8 cellular contexts compared by ENCODE assay signal in the genomic region with DNA sequence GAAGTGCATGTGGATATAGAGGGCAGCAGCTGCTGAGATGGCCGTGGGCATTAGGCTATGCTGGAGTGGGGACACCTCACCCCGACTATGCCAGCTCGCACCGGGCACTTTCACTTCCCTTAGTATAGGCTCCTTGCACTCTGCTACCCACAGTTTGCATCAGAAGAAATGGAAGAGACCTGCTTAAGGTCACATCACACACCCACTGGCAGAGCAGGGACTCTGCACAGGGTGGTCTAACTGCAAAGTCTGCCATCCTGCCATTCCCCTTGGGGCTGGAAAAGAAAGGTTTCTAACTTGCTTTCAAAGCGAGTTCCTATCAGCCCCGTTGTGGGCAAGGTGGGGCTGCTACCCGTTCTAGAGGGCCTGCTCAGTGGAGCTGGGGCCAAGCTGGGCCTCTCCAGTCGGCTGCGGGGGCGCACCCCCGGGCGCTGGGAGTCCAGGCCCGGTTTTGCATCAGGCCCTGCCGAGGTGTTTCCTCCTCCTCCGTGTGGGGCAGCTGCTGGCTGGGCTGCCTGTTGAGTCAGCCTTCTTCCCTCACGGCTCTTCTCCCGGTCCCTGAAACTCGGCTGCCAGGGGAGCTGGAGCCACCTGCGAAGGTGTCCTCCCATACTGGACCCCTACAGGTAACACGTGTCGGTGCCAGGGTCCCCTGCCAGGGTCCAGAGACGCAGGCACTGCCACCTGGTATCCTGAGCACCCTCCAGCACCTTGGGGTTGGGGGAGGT. TPM values are rescaled to one million over a fixed set of nuclear protein-coding genes. Genes with fewer than 3 reads are reported as not detected.
DNase-seq lines count a peak whose midpoint lies in the region; ATAC-seq and TF ChIP-seq lines count a peak whose summit lies in the region.

Gene SYTL1 (plus strand): TSS at position 498 of the 728 bp plus-strand sequence. CDS start 3,313 bp downstream, outside the sequence.

- peak within 1 kb of the TSS; percentile 72 for H2AFZ ChIP-seq in neuronal stem cell (ENCODE audit: low read length)

- WGBS in esophagus squamous epithelium, 2 donors, result 0 to 46% methylated on average over 2 to 4 of the region's 22 CpGs
- no CpG with 5 or more reads among the region's 22 CpGs for WGBS in neuronal stem cell (ENCODE audit: extremely low coverage in 2 of 2, insufficient read length in 2 of 2, insufficient replicate concordance in 1 of 2), 2 donors

- H3K14ac ChIP-seq in neuronal stem cell (ENCODE audit: low read length), result peak within 1 kb of the TSS; percentile 90

- peak within 1 kb of the TSS; percentile 80 for H3K23ac ChIP-seq in neuronal stem cell (ENCODE audit: low read depth, low read length, poor library complexity)

- peak within 1 kb of the TSS; percentile 63 for H3K4me2 ChIP-seq in neuronal stem cell (ENCODE audit: insufficient read depth, low read length, poor library complexity, severe bottlenecking)

- H3K27ac ChIP-seq in esophagus squamous epithelium (peak within 1 kb of the TSS; percentile 87 to 98 (median 92)), neuronal stem cell (replicated peaks; ENCODE audit: low read length) (peak within 1 kb of the TSS; percentile 16)

- no peak for TF ChIP-seq CTCF in esophagus squamous epithelium (IDR thresholded peaks at IDR 0.05)

- peaks cover 7 to 63% (median 19%) of the 10 kb centered on the region in 3 donors for H3K4me1 ChIP-seq in esophagus squamous epithelium
- H3K4me1 ChIP-seq in neuronal stem cell (ENCODE audit: control insufficient read depth in 2 of 2, insufficient read depth in 1 of 2, low read depth in 1 of 2, low read length in 2 of 2), result peaks cover 37 to 40% of the 10 kb centered on the region in 2 donors

- intact Hi-C loops in esophagus squamous epithelium (cut with DNase I), result no loop called here

- H3K18ac ChIP-seq in neuronal stem cell (ENCODE audit: low read length), result peak within 1 kb of the TSS; percentile 92

- no peaks in the 10 kb centered on the region for H3K79me1 ChIP-seq in neuronal stem cell (ENCODE audit: low read depth, low read length)

- H3K9me3 ChIP-seq in esophagus squamous epithelium, result no peaks in the 10 kb centered on the region
- H3K9me3 ChIP-seq in neuronal stem cell (replicated peaks in 1 of 2; ENCODE audit: control insufficient read depth in 2 of 2, insufficient read depth in 1 of 2, low read depth in 1 of 2, low read length in 2 of 2), result no peaks in the 10 kb centered on the region

- H3K36me3 ChIP-seq in esophagus squamous epithelium (peaks cover 0 to 29% (median 4%) of the 10 kb centered on the region in 3 donors), neuronal stem cell (replicated peaks in 1 of 2; ENCODE audit: control insufficient read depth in 2 of 2, insufficient read depth in 2 of 2, low read length in 2 of 2) (peaks cover 2 to 3% of the 10 kb centered on the region in 2 donors)

- H2AK5ac ChIP-seq in neuronal stem cell (ENCODE audit: low read depth, low read length), result peak within 1 kb of the TSS; percentile 58

- peak within 1 kb of the TSS; percentile 47 for H4K91ac ChIP-seq in neuronal stem cell (ENCODE audit: low read depth, low read length, poor library complexity)

- peak within 1 kb of the TSS; percentile 91 for H2BK12ac ChIP-seq in neuronal stem cell (ENCODE audit: low read length)

- H3K4me3 ChIP-seq in esophagus squamous epithelium (peak within 1 kb of the TSS; percentile 53 to 69 (median 63)), neuronal stem cell (ENCODE audit: low read length in 2 of 2) (peak within 1 kb of the TSS; percentile 24 to 69)

- H3K27me3 ChIP-seq in esophagus squamous epithelium (no peaks in the 10 kb centered on the region), neuronal stem cell (ENCODE audit: control insufficient read depth in 3 of 3, insufficient read depth in 3 of 3, low read depth in 1 of 3, low read length in 3 of 3) (no peaks in the 10 kb centered on the region)

- H3K9ac ChIP-seq in neuronal stem cell (ENCODE audit: low read depth, low read length, poor library complexity), result peak within 1 kb of the TSS; percentile 53

- TF ChIP-seq POLR2A in esophagus squamous epithelium (IDR thresholded peaks at IDR 0.05), result peak in 2 of 4 donors; percentile 60 to 68

- peak within 1 kb of the TSS; percentile 27 for H2BK5ac ChIP-seq in neuronal stem cell (ENCODE audit: low read length)

- peak within 1 kb of the TSS; percentile 62 for H3K4ac ChIP-seq in neuronal stem cell (ENCODE audit: low read length)

- ATAC-seq in GM18873 (IDR thresholded peaks at IDR 0.05; ENCODE audit: low FRiP score, unreplicated experiment), result no peak

- H2BK15ac ChIP-seq in neuronal stem cell (ENCODE audit: low read length), result peak within 1 kb of the TSS; percentile 95

- peak within 1 kb of the TSS; percentile 10 for H2BK120ac ChIP-seq in neuronal stem cell (ENCODE audit: low read depth, low read length)

- DNase-seq in NCI-H1436 (lab: John Stamatoyannopoulos, UW) (peak; percentile 58), NCI-H1436 treated with DMSO at 0.1 percent for 48 hours (lab: John Stamatoyannopoulos, UW) (no peak), HK-2 (ENCODE audit: unreplicated experiment) (peak; percentile 79), OCI-M2 (lab: John Stamatoyannopoulos, UW; ENCODE audit: unreplicated experiment) (peak; percentile 35), activated T-cell treated with anti-CD3 and anti-CD28 coated beads for 48 hours (ENCODE audit: low read depth) (peak; percentile 59), esophagus squamous epithelium (lab: John Stamatoyannopoulos, UW) (no peak), neuronal stem cell (ENCODE audit: low spot score) (no peak)

- H4K8ac ChIP-seq in neuronal stem cell (ENCODE audit: low read depth, low read length), result no peak within 1 kb of the TSS

RNA-seq across cellular contexts. Expression of gene SYTL1, which starts in this region (rescaled TPM):
- total RNA-seq in esophagus squamous epithelium, result 100 to 1,000 TPM in 3 of 4 donors, 10 to 100 TPM in 1; 74.7 to 182 (median 125) TPM
- polyA plus RNA-seq in neuronal stem cell (2013, experiment 1 of 2), result 8.5 TPM
- 8.0 TPM for polyA plus RNA-seq in neuronal stem cell (2013, experiment 2 of 2)

Comparison
In these comparisons a context has a peak if more than half of its experiments do, and no peak if none do; other contexts are left out.
1. DNase-seq: peak in NCI-H1436 (single experiment), HK-2 (single experiment), OCI-M2 (single experiment) and activated T-cell treated with anti-CD3 and anti-CD28 coated beads for 48 hours (single experiment); none in NCI-H1436 treated with DMSO at 0.1 percent for 48 hours (single experiment), esophagus squamous epithelium (single experiment) and neuronal stem cell (single experiment).